Comparison of ENCODE assay signal across 16 cellular contexts in genomic region chr12:6328945-6329692, GRCh38. TPM values are rescaled to one million over a fixed set of nuclear protein-coding genes. Genes with fewer than 3 reads are reported as not detected.
A peak's percentile ranks its signal among the peaks of the same experiment; 100 is the strongest.
DNase-seq lines count a peak whose midpoint lies in the region; ATAC-seq and TF ChIP-seq lines count a peak whose summit lies in the region.
"Had no signal": no experiment of that assay in that cellular context is flagged by ENCODE, and none has a peak within 500 bp of the region (broad histone marks: within the 10 kb centered on the region; RNA-seq: fewer than 3 reads in every experiment).

No MANE protein-coding gene starts in this region.

- H3K27ac Mint-ChIP-seq in Calu3 (ENCODE audit: unreplicated experiment) = no peak overlapping the region
- H3K27ac Mint-ChIP-seq in naive thymus-derived CD4-positive, alpha-beta T cell = peak overlapping the region in 1 of 9 donors; percentile 34
- no peak overlapping the region for H3K27ac Mint-ChIP-seq in chondrocyte (ENCODE audit: unreplicated experiment)

- TF ChIP-seq CTCF in Calu3 (IDR thresholded peaks at IDR 0.05; ENCODE audit: unreplicated experiment) (no peak), ascending aorta (IDR thresholded peaks at IDR 0.05) (no peak), chondrocyte (IDR thresholded peaks at IDR 0.05) (no peak)

- H3K9me3 ChIP-seq in ascending aorta = no peaks in the 10 kb centered on the region
- no peaks in the 10 kb centered on the region for H3K9me3 ChIP-seq in naive thymus-derived CD4-positive, alpha-beta T cell (ENCODE audit: control insufficient read depth in 2 of 3, low read length in 3 of 3)
- H3K9me3 ChIP-seq: ovary had no signal

- H3K27me3 Mint-ChIP-seq in Calu3 (ENCODE audit: unreplicated experiment) = no peaks in the 10 kb centered on the region
- no peaks in the 10 kb centered on the region for H3K27me3 Mint-ChIP-seq in naive thymus-derived CD4-positive, alpha-beta T cell
- H3K27me3 Mint-ChIP-seq in chondrocyte (ENCODE audit: low read depth) = no peaks in the 10 kb centered on the region
- H3K27me3 Mint-ChIP-seq: activated CD4-positive, alpha-beta T cell treated with anti-CD3 and anti-CD28 coated beads for 36 hours had no signal

- peak overlapping the region; percentile 4 to 57 for H3K27ac ChIP-seq in ascending aorta
- H3K27ac ChIP-seq in naive thymus-derived CD4-positive, alpha-beta T cell (ENCODE audit: low read depth, low read length) = no peak overlapping the region
- H3K27ac ChIP-seq: ovary had no signal

- no peak overlapping the region for H3K4me3 ChIP-seq in ascending aorta
- no peak overlapping the region for H3K4me3 ChIP-seq in naive thymus-derived CD4-positive, alpha-beta T cell (ENCODE audit: low read length)
- H3K4me3 ChIP-seq: ovary had no signal

- H3K4me1 ChIP-seq in ascending aorta = peaks cover 5 to 36% of the 10 kb centered on the region in 2 donors
- H3K4me1 ChIP-seq in naive thymus-derived CD4-positive, alpha-beta T cell (ENCODE audit: control insufficient read depth in 2 of 2, insufficient read depth in 2 of 2, low read length in 2 of 2) = peaks cover 17 to 33% of the 10 kb centered on the region in 2 donors

- intact Hi-C loops in Calu3 (cut with micrococcal nuclease; ENCODE audit: unreplicated experiment) = loop anchor here (10.0 kb wide), 1 partner anchor 46 kb away; the partner anchor contains the start of gene SCNN1A
- intact Hi-C loops in ascending aorta (cut with DNase I) = no loop called here
- intact Hi-C loops in naive thymus-derived CD4-positive, alpha-beta T cell (cut with micrococcal nuclease) = no loop called here

- peaks cover 62 to 66% of the 10 kb centered on the region in 2 donors for H3K36me3 ChIP-seq in ascending aorta
- H3K36me3 ChIP-seq in naive thymus-derived CD4-positive, alpha-beta T cell (ENCODE audit: control insufficient read depth in 2 of 3, insufficient read depth in 3 of 3, low read length in 3 of 3) = peaks cover 21 to 64% (median 25%) of the 10 kb centered on the region in 3 experiments
- H3K36me3 ChIP-seq: ovary had no signal

- BruUV-seq in Calu3 (replicated peaks; lab: Mats Ljungman, UMichigan) = TSS peak; percentile 6

- H3K4me3 Mint-ChIP-seq in Calu3 (ENCODE audit: low read depth, unreplicated experiment) (no peak overlapping the region), chondrocyte (ENCODE audit: unreplicated experiment) (no peak overlapping the region)
- no peak overlapping the region for H3K4me3 Mint-ChIP-seq in naive thymus-derived CD4-positive, alpha-beta T cell
- H3K4me3 Mint-ChIP-seq: activated CD4-positive, alpha-beta T cell treated with anti-CD3 and anti-CD28 coated beads for 36 hours had no signal

- DNase-seq in Calu3 = no peak
- DNase-seq in ascending aorta (ENCODE audit: low spot score in 2 of 2) = no peak
- peak; percentile 81 for DNase-seq in retina
- DNase-seq in G401 (ENCODE audit: low spot score) = no peak
- no peak for DNase-seq in naive thymus-derived CD4-positive, alpha-beta T cell
- DNase-seq in chondrocyte (ENCODE audit: low spot score) = no peak
- DNase-seq: activated CD4-positive, alpha-beta T cell treated with anti-CD3 and anti-CD28 coated beads for 36 hours; HCEC 1CT; NCI-H146; NCI-H446; SHP77 treated with DMSO at 0.1 percent for 48 hours had no signal

- CTCF ChIA-PET in Calu3 (lab: Charles Lee) = interaction anchor here (0.6 kb wide), 1 partner anchor 82 kb away, joined by 6 read pairs; no protein-coding TSS in a partner anchor
- CTCF ChIA-PET in naive thymus-derived CD4-positive, alpha-beta T cell (lab: Charles Lee) = interaction anchor here (0.5 to 1.5 kb wide), 2 partner anchors 38 to 247 kb away, joined by 3 to 5 read pairs; no protein-coding TSS in a partner anchor

- no peaks in the 10 kb centered on the region for H3K27me3 ChIP-seq in ascending aorta
- H3K27me3 ChIP-seq in naive thymus-derived CD4-positive, alpha-beta T cell (ENCODE audit: control insufficient read depth in 2 of 2, insufficient read depth in 2 of 2, low read length in 2 of 2) = no peaks in the 10 kb centered on the region
- H3K27me3 ChIP-seq: ovary had no signal

- peaks cover 41% of the 10 kb centered on the region for H3K4me1 Mint-ChIP-seq in Calu3 (ENCODE audit: low read depth, unreplicated experiment)
- peaks cover 29 to 53% (median 40%) of the 10 kb centered on the region in 7 donors for H3K4me1 Mint-ChIP-seq in naive thymus-derived CD4-positive, alpha-beta T cell
- peaks cover 26% of the 10 kb centered on the region for H3K4me1 Mint-ChIP-seq in chondrocyte (ENCODE audit: low read depth)

- ATAC-seq in naive thymus-derived CD4-positive, alpha-beta T cell = no peak
- ATAC-seq: activated CD4-positive, alpha-beta T cell treated with anti-CD3 and anti-CD28 coated beads for 36 hours had no signal

- H3K9me3 Mint-ChIP-seq in Calu3 (ENCODE audit: low read depth, unreplicated experiment) (no peaks in the 10 kb centered on the region), chondrocyte (ENCODE audit: low read depth) (no peaks in the 10 kb centered on the region)
- H3K9me3 Mint-ChIP-seq in naive thymus-derived CD4-positive, alpha-beta T cell = no peaks in the 10 kb centered on the region

- POLR2A ChIA-PET in naive thymus-derived CD4-positive, alpha-beta T cell (lab: Charles Lee) = no interaction called here

- in situ Hi-C loops in G401 (cut with HindIII; ENCODE audit: low sequenced_read_pairs) = no loop called here

- H3K36me3 Mint-ChIP-seq in Calu3 (ENCODE audit: insufficient read depth, unreplicated experiment) (peaks cover 82% of the 10 kb centered on the region), chondrocyte (ENCODE audit: low read depth) (peaks cover 34% of the 10 kb centered on the region)
- peaks cover 12 to 34% (median 14%) of the 10 kb centered on the region in 5 donors for H3K36me3 Mint-ChIP-seq in naive thymus-derived CD4-positive, alpha-beta T cell

RNA-seq across cellular contexts. Expression of gene TNFRSF1A, which starts 12.8 kb away (rescaled TPM):
- total RNA-seq in Calu3 (2022) (76.7 and 79.3 TPM in 2 replicates), ascending aorta (528 TPM), chondrocyte (88.5 to 128 TPM (median 127 TPM) in 3 replicates)
- 87.6 and 118 TPM in 2 replicates for total RNA-seq in G401 (2014; rRNA removed; shearing (Covaris generic))
- 10 to 100 TPM; 40.9 to 99.4 (median 67.3) TPM for total RNA-seq in naive thymus-derived CD4-positive, alpha-beta T cell
- 10 to 100 TPM; 24.1 to 46.3 TPM for polyA plus RNA-seq in naive thymus-derived CD4-positive, alpha-beta T cell

RNA-seq across cellular contexts. Expression of gene PLEKHG6, which starts 18.6 kb away (rescaled TPM):
- 25.1 and 32.3 TPM in 2 replicates for total RNA-seq in Calu3 (2022)
- total RNA-seq in ascending aorta = not detected
- 0.06 and 0.14 TPM in 2 replicates for total RNA-seq in G401 (2014; rRNA removed; shearing (Covaris generic))
- not detected for total RNA-seq in naive thymus-derived CD4-positive, alpha-beta T cell
- polyA plus RNA-seq in naive thymus-derived CD4-positive, alpha-beta T cell = 1 to 10 TPM in 1 of 2 donors, under 1 TPM in 1; 0.15 to 1.3 TPM
- 0.21 to 0.35 TPM in 2 of 3 replicates, not detected in the other for total RNA-seq in chondrocyte
- total RNA-seq: activated CD4-positive, alpha-beta T cell treated with anti-CD3 and anti-CD28 coated beads for 36 hours; Daoy; glomerular endothelial cell; LHCN-M2 had no signal

RNA-seq across cellular contexts. Expression of gene SCNN1A, which starts 46.2 kb away (rescaled TPM):
- total RNA-seq in Calu3 (2022) = 36.5 and 53.5 TPM in 2 replicates
- total RNA-seq in ascending aorta = 14.3 TPM
- total RNA-seq in G401 (2014; rRNA removed; shearing (Covaris generic)) = 28.7 and 67.9 TPM in 2 replicates
- 1 to 10 TPM in 4 of 5 experiments, under 1 TPM in 1; 0.22 to 5.3 (median 3.6) TPM for total RNA-seq in naive thymus-derived CD4-positive, alpha-beta T cell
- polyA plus RNA-seq in naive thymus-derived CD4-positive, alpha-beta T cell = 1 to 10 TPM in 1 of 2 donors, under 1 TPM in 1; 0.84 to 1.2 TPM
- total RNA-seq in chondrocyte = 0.87 to 2.6 TPM (median 1.9 TPM) in 3 replicates
- total RNA-seq: cerebellum, glomerular endothelial cell had no signal

RNA-seq across cellular contexts. Expression of gene LTBR, which starts 54.8 kb away (rescaled TPM):
- total RNA-seq in Calu3 (2022) = 165 and 167 TPM in 2 replicates
- total RNA-seq in ascending aorta = 284 TPM
- total RNA-seq in G401 (2014; rRNA removed; shearing (Covaris generic)) = 0.86 and 10.1 TPM in 2 replicates
- 10 to 100 TPM in 1 of 5 experiments, 1 to 10 TPM in 3, under 1 TPM in 1; 0.34 to 25.2 (median 2.2) TPM for total RNA-seq in naive thymus-derived CD4-positive, alpha-beta T cell
- not detected for polyA plus RNA-seq in naive thymus-derived CD4-positive, alpha-beta T cell
- total RNA-seq in chondrocyte = 11.8 to 46.5 TPM (median 41.1 TPM) in 3 replicates

Comparison
In these comparisons a context has a peak if more than half of its experiments do, and no peak if none do; other contexts are left out.
1. RNA of gene PLEKHG6, which starts 18.6 kb away (total RNA-seq): 25.1 to 32.3 TPM in Calu3; 0.21 to 0.35 TPM in chondrocyte, 0.06 to 0.14 TPM in G401, not detected in ascending aorta (single experiment) and not detected in naive thymus-derived CD4-positive, alpha-beta T cell; every median in the first group is over 10 times any median in the second.